In genomic region chr3:71055602-71056001, GRCh38 we compare ENCODE assay signal across 11 cellular contexts.
DNase-seq lines count a peak whose midpoint lies in the region; ATAC-seq, FAIRE-seq and TF ChIP-seq lines count a peak whose summit lies in the region.
"Had no signal": no experiment of that assay in that cellular context is flagged by ENCODE, and none has a peak within 500 bp of the region (broad histone marks: within the 10 kb centered on the region; RNA-seq: fewer than 3 reads in every experiment).

No MANE protein-coding gene starts in this region.

- H3K4me1 Mint-ChIP-seq in T-helper 17 cell = peaks cover 64% of the 10 kb centered on the region

- H4K20me1 ChIP-seq in hepatocyte (ENCODE audit: insufficient read depth, poor library complexity, severe bottlenecking) (peaks cover 19% of the 10 kb centered on the region), PC-9 (ENCODE audit: insufficient read depth) (no peaks in the 10 kb centered on the region)

- intact Hi-C loops in pancreas (cut with DNase I) = no loop called here
- intact Hi-C loops in posterior vena cava (cut with DNase I) = loop anchor here in 1 of 2 donors (10.0 kb wide), 1 partner anchor 51 kb away; no protein-coding TSS in a partner anchor
- intact Hi-C loops in PC-9 (cut with micrococcal nuclease; ENCODE audit: unreplicated experiment) = no loop called here

- H3K9me2 ChIP-seq in hepatocyte (replicated peaks; ENCODE audit: insufficient read depth) = no peaks in the 10 kb centered on the region
- H3K9me2 ChIP-seq in PC-9 (ENCODE audit: insufficient read depth) = no peaks in the 10 kb centered on the region

- no peak for ATAC-seq in T-helper 17 cell
- ATAC-seq in pancreas = peak; percentile 63 to 73 (median 70)

- H3K4me3 ChIP-seq in fibroblast of mammary gland (ENCODE audit: control insufficient read depth, low read depth, low read length) (no peak overlapping the region), pancreas (no peak overlapping the region), hepatocyte (no peak overlapping the region), PC-9 (no peak overlapping the region)

- TF ChIP-seq CTCF in fibroblast of mammary gland (conservative IDR thresholded peaks at IDR 0.05; ENCODE audit: control insufficient read depth, insufficient read depth, low read depth, low read length) = no peak
- TF ChIP-seq CTCF in pancreas (IDR thresholded peaks at IDR 0.05) = no peak
- TF ChIP-seq CTCF in hepatocyte (IDR thresholded peaks at IDR 0.05; ENCODE audit: poor library complexity) = no peak
- TF ChIP-seq CTCF in PC-9 (conservative IDR thresholded peaks at IDR 0.05) = no peak

- H3K4me2 ChIP-seq in hepatocyte (no peak overlapping the region), PC-9 (no peak overlapping the region)

- DNase-seq in EL = peak; percentile 28
- DNase-seq in T-helper 17 cell = no peak
- peak; percentile 89 for DNase-seq in fibroblast of mammary gland (ENCODE audit: low read depth)
- DNase-seq in pancreas = no peak
- no peak for DNase-seq in hepatocyte (ENCODE audit: low spot score)
- DNase-seq in epidermal melanocyte (ENCODE audit: insufficient read length, low spot score) = no peak
- DNase-seq in posterior vena cava (ENCODE audit: low spot score) = no peak
- no peak for DNase-seq in PC-9
- DNase-seq: CD8-positive, alpha-beta memory T cell; NCI-H510A treated with DMSO at 0.1 percent for 48 hours had no signal

- H3K79me2 ChIP-seq in hepatocyte = peaks cover 91% of the 10 kb centered on the region
- no peaks in the 10 kb centered on the region for H3K79me2 ChIP-seq in PC-9 (ENCODE audit: low read depth)

- peak overlapping the region in 2 of 4 donors; percentile 1 to 20 for H3K27ac ChIP-seq in pancreas
- H3K27ac ChIP-seq in hepatocyte = no peak overlapping the region
- no peak overlapping the region for H3K27ac ChIP-seq in PC-9

- H2AFZ ChIP-seq in hepatocyte (no peak overlapping the region), PC-9 (no peak overlapping the region)
- H2AFZ ChIP-seq: parathyroid adenoma had no signal

- H3F3A ChIP-seq in PC-9 (ENCODE audit: insufficient read depth, low read depth) = no peaks in the 10 kb centered on the region

- BruUV-seq in PC-9 (replicated peaks; lab: Mats Ljungman, UMichigan) = no TSS peak

- 30 to 33% methylated on average over 6 of the region's 6 CpGs for WGBS in pancreas, 2 donors
- WGBS in hepatocyte (ENCODE audit: low lambda C conversion rate, missing lambda C conversion rate) = 60% methylated on average over 6 of the region's 6 CpGs

- CTCF ChIA-PET in PC-9 (lab: Charles Lee) = no interaction called here

- peak; percentile 49 for FAIRE-seq in pancreas (lab: Jason Lieb, UNC)

- POLR2A ChIA-PET in PC-9 (lab: Charles Lee; ENCODE audit: unreplicated experiment) = no interaction called here

- peak overlapping the region; percentile 98 for H3K27ac Mint-ChIP-seq in T-helper 17 cell

- peak overlapping the region; percentile 12 for H3K4me3 Mint-ChIP-seq in T-helper 17 cell

- H3K36me3 Mint-ChIP-seq in T-helper 17 cell (ENCODE audit: low read depth) = peaks cover 5% of the 10 kb centered on the region

- H3K9me3 ChIP-seq in T-helper 17 cell (ENCODE audit: control insufficient read depth, low read length, poor library complexity, severe bottlenecking) = no peaks in the 10 kb centered on the region
- no peaks in the 10 kb centered on the region for H3K9me3 ChIP-seq in pancreas
- no peaks in the 10 kb centered on the region for H3K9me3 ChIP-seq in hepatocyte (ENCODE audit: low read depth)
- H3K9me3 ChIP-seq in PC-9 (ENCODE audit: insufficient read depth, low read depth) = no peaks in the 10 kb centered on the region

- H3K27me3 Mint-ChIP-seq in T-helper 17 cell = no peaks in the 10 kb centered on the region
- H3K27me3 Mint-ChIP-seq: CD8-positive, alpha-beta memory T cell had no signal

- H3K27me3 ChIP-seq in pancreas (no peaks in the 10 kb centered on the region), hepatocyte (no peaks in the 10 kb centered on the region), PC-9 (ENCODE audit: insufficient read depth, low read depth) (no peaks in the 10 kb centered on the region)

- H3K4me1 ChIP-seq in pancreas (peaks cover 27 to 57% (median 43%) of the 10 kb centered on the region in 3 donors), hepatocyte (ENCODE audit: insufficient read depth) (peaks cover 29% of the 10 kb centered on the region), PC-9 (replicated peaks; ENCODE audit: insufficient read depth) (no peaks in the 10 kb centered on the region)
- H3K4me1 ChIP-seq: parathyroid adenoma had no signal

- peaks cover 0 to 5% (median 0%) of the 10 kb centered on the region in 3 donors for H3K36me3 ChIP-seq in pancreas
- H3K36me3 ChIP-seq in hepatocyte (replicated peaks; ENCODE audit: insufficient read depth, low read depth) = peaks cover 4% of the 10 kb centered on the region
- H3K36me3 ChIP-seq in PC-9 (ENCODE audit: low read depth) = no peaks in the 10 kb centered on the region

Comparison
In these comparisons a context has a peak if more than half of its experiments do, and no peak if none do; other contexts are left out.
1. DNase-seq: peak in EL (single experiment) and fibroblast of mammary gland (single experiment); none in T-helper 17 cell (0 of 3), pancreas (0 of 6), hepatocyte (single experiment), epidermal melanocyte (single experiment), posterior vena cava (single experiment) and PC-9 (0 of 2).